ENCODE assay signal across 9 cellular contexts in the genomic region with DNA sequence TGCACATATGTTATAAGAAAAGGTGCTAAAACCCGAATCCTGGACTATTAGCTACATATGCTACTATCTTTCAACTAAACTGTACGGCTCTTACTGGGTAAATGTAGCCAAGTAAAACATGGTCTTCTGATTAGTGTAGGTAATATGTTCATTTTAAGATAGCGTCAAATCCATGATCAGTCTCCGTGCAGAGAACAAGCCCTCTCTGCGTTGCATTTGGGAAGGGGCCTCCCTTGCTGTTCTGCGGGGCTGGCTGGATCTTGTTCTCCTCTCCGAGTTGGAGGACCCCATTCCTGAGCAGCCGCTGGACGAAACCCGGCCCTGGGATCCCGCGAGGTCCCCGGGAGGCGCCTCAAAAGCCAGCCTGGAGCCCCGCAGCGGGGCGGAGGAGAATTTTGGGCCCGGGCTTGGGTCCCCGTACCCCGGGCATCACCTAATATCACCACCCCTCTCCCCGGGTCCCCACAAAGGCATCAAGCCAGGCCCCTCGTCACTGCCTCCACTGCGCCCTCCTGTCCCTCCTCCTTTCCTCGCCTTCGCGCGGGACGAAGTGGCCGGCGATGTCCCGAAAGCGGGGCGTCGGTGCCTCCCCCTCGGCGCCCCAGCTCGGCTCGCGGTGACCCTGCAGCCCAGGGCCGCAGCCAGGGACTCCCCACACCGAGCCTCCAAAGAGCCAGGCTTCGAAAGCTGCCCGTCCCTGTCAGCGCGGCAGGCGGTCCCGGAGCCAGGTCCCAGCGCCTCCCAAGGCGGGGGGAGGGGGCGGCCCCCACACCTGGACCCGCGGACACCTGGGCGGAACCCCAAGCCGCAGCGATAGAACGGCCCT. TPM values are rescaled to one million over a fixed set of nuclear protein-coding genes. Genes with fewer than 3 reads are reported as not detected.
DNase-seq lines count a peak whose midpoint lies in the region; ATAC-seq, FAIRE-seq and TF ChIP-seq lines count a peak whose summit lies in the region.
"Had no signal": no experiment of that assay in that cellular context is flagged by ENCODE, and none has a peak within 500 bp of the region (broad histone marks: within the 10 kb centered on the region; RNA-seq: fewer than 3 reads in every experiment).

No MANE protein-coding gene starts in this region.

- intact Hi-C loops in gastrocnemius medialis (cut with DNase I; ENCODE audit: low total_unique reads), result loop anchor here (1.0 to 10.0 kb wide), 3 partner anchors 21 to 466 kb away; no protein-coding TSS in a partner anchor

- no peak overlapping the region for H3K27ac ChIP-seq in right atrium auricular region
- no peak overlapping the region for H3K27ac ChIP-seq in gastrocnemius medialis

- TF ChIP-seq POLR2A in GM12892 (IDR thresholded peaks at IDR 0.05; ENCODE audit: low read depth, low read length) (no peak), gastrocnemius medialis (IDR thresholded peaks at IDR 0.05) (no peak)

- TF ChIP-seq CTCF in WI38 (IDR thresholded peaks at IDR 0.05; ENCODE audit: low read depth, low read length) (no peak), right atrium auricular region (IDR thresholded peaks at IDR 0.05) (no peak), gastrocnemius medialis (IDR thresholded peaks at IDR 0.05 in 4 of 5, conservative IDR thresholded peaks at IDR 0.05 in 1 of 5) (no peak)

- H3K36me3 ChIP-seq in right atrium auricular region (no peaks in the 10 kb centered on the region), gastrocnemius medialis (no peaks in the 10 kb centered on the region)

- peaks cover 0 to 10% of the 10 kb centered on the region in 2 donors for H3K4me1 ChIP-seq in right atrium auricular region
- H3K4me1 ChIP-seq in gastrocnemius medialis, result peaks cover 6 to 9% of the 10 kb centered on the region in 2 donors

- H3K4me3 ChIP-seq in WI38 (ENCODE audit: low read depth, low read length) (peak overlapping the region; percentile 48), right atrium auricular region (peak overlapping the region; percentile 31 to 57), gastrocnemius medialis (peak overlapping the region; percentile 48 to 69 (median 54))

- in situ Hi-C loops in gastrocnemius medialis (cut with MboI; ENCODE audit: low sequenced_read_pairs in 4 of 4), result no loop called here

- peak; percentile 70 for FAIRE-seq in GM12892 (lab: Jason Lieb, UNC)

- POLR2A ChIA-PET in HEK293T (lab: Yijun Ruan, JAX), result no interaction called here

- no peaks in the 10 kb centered on the region for H3K9me3 ChIP-seq in right atrium auricular region
- H3K9me3 ChIP-seq in gastrocnemius medialis, result no peaks in the 10 kb centered on the region

- CTCF ChIA-PET in HEK293T (lab: Yijun Ruan, JAX), result interaction anchor here (0.6 to 6.5 kb wide), 5 partner anchors 22 to 142 kb away, joined by 3 to 57 read pairs (median 3); no protein-coding TSS in a partner anchor

- ATAC-seq in gastrocnemius medialis (peak; percentile 52 to 61), HG03432 (IDR thresholded peaks at IDR 0.05; ENCODE audit: unreplicated experiment) (no peak)

- H3K27me3 ChIP-seq in right atrium auricular region (peaks cover 0 to 7% of the 10 kb centered on the region in 2 donors), gastrocnemius medialis (peaks cover 12 to 18% (median 15%) of the 10 kb centered on the region in 3 donors)

- DNase-seq in GM12892 (ENCODE audit: insufficient read length) (no peak), right atrium auricular region (ENCODE audit: low spot score) (no peak), gastrocnemius medialis (no peak), HEK293T (ENCODE audit: extremely low spot score) (no peak), COR-L47 (lab: John Stamatoyannopoulos, UW) (no peak), NCI-H1694 (lab: John Stamatoyannopoulos, UW) (no peak)
- DNase-seq: SIG-M5 had no signal

TF ChIP-seq in HEK293T, 16 proteins besides CTCF, POLR2A, EP300 and RAD21:
- no peak for TF ChIP-seq ARNT (IDR thresholded peaks at IDR 0.05)
- no peak for TF ChIP-seq SUZ12 (IDR thresholded peaks at IDR 0.05)
- no peak for TF ChIP-seq ZNF384 (IDR thresholded peaks at IDR 0.05)
- no peak for TF ChIP-seq ELF4 (IDR thresholded peaks at IDR 0.05)
- no peak for TF ChIP-seq LEF1 (IDR thresholded peaks at IDR 0.05; ENCODE audit: borderline replicate concordance)
- TF ChIP-seq NFRKB (IDR thresholded peaks at IDR 0.05), result no peak
- TF ChIP-seq FOXK2 (IDR thresholded peaks at IDR 0.05), result no peak
- no peak for TF ChIP-seq SP1 (IDR thresholded peaks at IDR 0.05)
- TF ChIP-seq BHLHE40 (IDR thresholded peaks at IDR 0.05; ENCODE audit: borderline replicate concordance), result no peak
- TF ChIP-seq L3MBTL2 (conservative IDR thresholded peaks at IDR 0.05), result no peak
- no peak for TF ChIP-seq FOXA1 (IDR thresholded peaks at IDR 0.05)
- TF ChIP-seq CTBP1 (IDR thresholded peaks at IDR 0.05; ENCODE audit: borderline replicate concordance), result no peak

RNA-seq across cellular contexts. Expression of a gene that starts 54.5 kb away (rescaled TPM):
- polyA plus RNA-seq in GM12892 (2012; ENCODE audit: missing spikeins), result 11.6 TPM
- 10 to 100 TPM; 30.7 to 47.9 TPM for total RNA-seq in right atrium auricular region
- total RNA-seq in gastrocnemius medialis, result 10 to 100 TPM; 31.2 to 45.8 (median 33.4) TPM
